28 cellular contexts compared by ENCODE assay signal in the genomic region with DNA sequence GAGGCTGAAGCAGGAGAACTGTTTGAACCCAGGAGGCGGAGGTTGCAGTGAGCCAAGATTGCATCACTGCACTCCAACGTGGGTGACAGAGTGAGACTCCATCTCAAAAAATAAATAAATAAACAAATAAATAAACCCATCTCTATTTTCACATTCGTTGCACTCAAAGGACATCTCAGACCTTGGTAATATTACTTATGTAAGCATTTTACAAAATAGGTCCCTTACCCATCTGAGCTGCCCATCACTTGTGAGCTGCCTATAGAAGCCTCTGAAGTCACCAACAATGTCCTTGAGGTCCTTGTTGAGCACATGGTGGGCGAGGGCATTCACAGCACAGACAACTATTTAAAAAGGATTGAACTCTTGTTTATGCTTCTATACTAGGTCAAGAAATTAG.
"Had no signal": no experiment of that assay in that cellular context is flagged by ENCODE, and none has a peak within 500 bp of the region (broad histone marks: within the 10 kb centered on the region; RNA-seq: fewer than 3 reads in every experiment).

No MANE protein-coding gene starts in this region.

- H3K4me2 ChIP-seq: neural progenitor cell, smooth muscle cell had no signal

- H3K9ac ChIP-seq: neural progenitor cell, parathyroid adenoma had no signal

- H2AFZ ChIP-seq: neural progenitor cell had no signal

- H3K9me3 ChIP-seq: ovary, psoas muscle, spleen, suprapubic skin, testis, tibial artery, transverse colon, upper lobe of right lung, uterus had no signal

- H3K27me3 ChIP-seq: neural progenitor cell, ovary, spleen, suprapubic skin, testis, tibial artery, transverse colon, upper lobe of right lung, uterus had no signal

- H3K36me3 ChIP-seq: neural progenitor cell, ovary, uterus had no signal

- H3K4me3 ChIP-seq: neural progenitor cell, ovary, psoas muscle, skin epidermis, smooth muscle cell, spleen, suprapubic skin, testis, tibial artery, transverse colon, upper lobe of right lung, uterus had no signal

- H3K4me1 ChIP-seq: neural progenitor cell, suprapubic skin, tibial artery, upper lobe of right lung, uterus had no signal

- DNase-seq: natural killer cell; occipital lobe; ovary; posterior cingulate gyrus; psoas muscle; right cardiac atrium; spleen; stimulated activated CD4-positive, alpha-beta T cell treated with anti-CD3 and anti-CD28 coated beads, Interleukin-12 subunit alpha, Interleukin-12 subunit beta, amount 100 ng/mL, for 4 hours; stimulated activated CD4-positive, alpha-beta T cell treated with anti-CD3 and anti-CD28 coated beads, Interleukin-1b, Interleukin-23, amount 100 ng/mL, for 48 hours; stimulated activated CD4-positive, alpha-beta T cell treated with anti-CD3 and anti-CD28 coated beads, Interleukin-4, amount 100 ng/mL, for 1 hour; stimulated activated CD4-positive, alpha-beta T cell treated with anti-CD3 and anti-CD28 coated beads, Interleukin-4, amount 100 ng/mL, for 4 hours; stimulated activated CD8-positive, alpha-beta memory T cell treated with anti-CD3 and anti-CD28 coated beads, Interleukin-4, amount 100 ng/mL, for 48 hours; stimulated activated naive CD4-positive, alpha-beta T cell; stimulated activated naive CD8-positive, alpha-beta T cell treated with anti-CD3 and anti-CD28 coated beads, Interleukin-15, amount 100 ng/mL, for 72 hours; stimulated activated naive CD8-positive, alpha-beta T cell treated with anti-CD3 and anti-CD28 coated beads, Interleukin-15, Interleukin-2, amounts not matched to agents 100 U/mL and 50 U/mL, for 24 hours; substantia nigra; testis; tibial artery; transverse colon; upper lobe of right lung; uterus had no signal

- ATAC-seq: natural killer cell; right cardiac atrium; sciatic nerve; stimulated activated memory B cell treated with anti-CD40 and anti-IgM and Interleukin-4, amounts not matched to agents 10 μg/mL and 1 μg/mL and 100 μg/mL, for 72 hours; stimulated activated naive CD8-positive, alpha-beta T cell treated with anti-CD3 and anti-CD28 coated beads, Interleukin-15, amount 100 ng/mL, for 72 hours; stimulated activated naive CD8-positive, alpha-beta T cell treated with anti-CD3 and anti-CD28 coated beads, Interleukin-15, Interleukin-2, amounts not matched to agents 100 U/mL and 50 U/mL, for 24 hours had no signal

- H3K27ac ChIP-seq: neural progenitor cell, ovary, psoas muscle, skin epidermis, spleen, suprapubic skin, testis, tibial artery, transverse colon, upper lobe of right lung, uterus had no signal
